Comparison of ENCODE assay signal across 2 cellular contexts in the genomic region with DNA sequence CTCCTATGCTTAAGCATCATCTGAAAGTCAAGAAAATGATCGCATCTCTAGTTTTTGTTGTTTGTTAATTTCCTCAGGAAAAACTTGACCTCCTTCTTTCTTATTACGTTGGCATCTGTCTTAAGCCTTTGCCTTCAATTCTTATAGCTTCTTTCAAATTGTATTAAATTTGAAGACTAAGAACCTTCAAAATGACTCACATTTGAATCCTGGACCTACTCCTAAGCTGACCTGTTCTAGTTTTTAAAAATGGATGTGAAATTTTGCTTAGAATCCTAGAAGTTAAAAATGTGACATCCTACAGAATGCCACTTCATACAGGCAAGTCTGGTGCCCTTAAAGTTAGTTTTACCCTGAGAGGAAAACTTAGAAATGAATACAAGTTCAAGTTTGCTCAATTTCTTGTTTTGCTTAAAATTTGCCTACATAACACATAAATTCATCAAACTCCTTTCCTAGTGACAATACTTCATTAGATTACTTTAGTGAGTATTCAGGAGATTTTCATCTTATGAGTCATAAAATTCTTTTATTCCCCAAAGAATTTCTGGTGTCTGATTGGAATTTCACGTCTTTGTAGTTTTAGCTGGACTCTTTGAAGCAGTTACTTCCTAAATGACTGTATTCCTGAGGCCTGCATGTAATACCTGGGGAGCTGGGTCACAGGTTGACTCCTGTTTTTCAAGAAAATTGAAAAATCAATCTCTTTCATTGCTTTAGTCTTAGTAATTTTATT.
TF ChIP-seq lines count a peak whose summit lies in the region.

No MANE protein-coding gene starts in this region.

TF ChIP-seq in endothelial cell of umbilical vein, 7 proteins besides CTCF, POLR2A, EP300 and RAD21 (continued from another document):
- TF ChIP-seq, protein P1, sequence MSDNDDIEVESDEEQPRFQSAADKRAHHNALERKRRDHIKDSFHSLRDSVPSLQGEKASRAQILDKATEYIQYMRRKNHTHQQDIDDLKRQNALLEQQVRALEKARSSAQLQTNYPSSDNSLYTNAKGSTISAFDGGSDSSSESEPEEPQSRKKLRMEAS (IDR thresholded peaks at IDR 0.05; ENCODE audit: insufficient read depth, insufficient read length): no peak
- TF ChIP-seq POLR2AphosphoS5 (IDR thresholded peaks at IDR 0.05; ENCODE audit: insufficient read depth, low read depth, low read length): peak; percentile 84
- TF ChIP-seq EZH2 (IDR thresholded peaks at IDR 0.05; ENCODE audit: borderline replicate concordance, low read depth, low read length, severe bottlenecking): no peak

TF ChIP-seq in GM23338, 12 proteins besides CTCF, POLR2A, EP300 and RAD21 (continued from another document):
- TF ChIP-seq, protein P2, sequence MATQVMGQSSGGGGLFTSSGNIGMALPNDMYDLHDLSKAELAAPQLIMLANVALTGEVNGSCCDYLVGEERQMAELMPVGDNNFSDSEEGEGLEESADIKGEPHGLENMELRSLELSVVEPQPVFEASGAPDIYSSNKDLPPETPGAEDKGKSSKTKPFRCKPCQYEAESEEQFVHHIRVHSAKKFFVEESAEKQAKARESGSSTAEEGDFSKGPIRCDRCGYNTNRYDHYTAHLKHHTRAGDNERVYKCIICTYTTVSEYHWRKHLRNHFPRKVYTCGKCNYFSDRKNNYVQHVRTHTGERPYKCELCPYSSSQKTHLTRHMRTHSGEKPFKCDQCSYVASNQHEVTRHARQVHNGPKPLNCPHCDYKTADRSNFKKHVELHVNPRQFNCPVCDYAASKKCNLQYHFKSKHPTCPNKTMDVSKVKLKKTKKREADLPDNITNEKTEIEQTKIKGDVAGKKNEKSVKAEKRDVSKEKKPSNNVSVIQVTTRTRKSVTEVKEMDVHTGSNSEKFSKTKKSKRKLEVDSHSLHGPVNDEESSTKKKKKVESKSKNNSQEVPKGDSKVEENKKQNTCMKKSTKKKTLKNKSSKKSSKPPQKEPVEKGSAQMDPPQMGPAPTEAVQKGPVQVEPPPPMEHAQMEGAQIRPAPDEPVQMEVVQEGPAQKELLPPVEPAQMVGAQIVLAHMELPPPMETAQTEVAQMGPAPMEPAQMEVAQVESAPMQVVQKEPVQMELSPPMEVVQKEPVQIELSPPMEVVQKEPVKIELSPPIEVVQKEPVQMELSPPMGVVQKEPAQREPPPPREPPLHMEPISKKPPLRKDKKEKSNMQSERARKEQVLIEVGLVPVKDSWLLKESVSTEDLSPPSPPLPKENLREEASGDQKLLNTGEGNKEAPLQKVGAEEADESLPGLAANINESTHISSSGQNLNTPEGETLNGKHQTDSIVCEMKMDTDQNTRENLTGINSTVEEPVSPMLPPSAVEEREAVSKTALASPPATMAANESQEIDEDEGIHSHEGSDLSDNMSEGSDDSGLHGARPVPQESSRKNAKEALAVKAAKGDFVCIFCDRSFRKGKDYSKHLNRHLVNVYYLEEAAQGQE (IDR thresholded peaks at IDR 0.05; ENCODE audit: unreplicated experiment): no peak
- TF ChIP-seq, protein P3, sequence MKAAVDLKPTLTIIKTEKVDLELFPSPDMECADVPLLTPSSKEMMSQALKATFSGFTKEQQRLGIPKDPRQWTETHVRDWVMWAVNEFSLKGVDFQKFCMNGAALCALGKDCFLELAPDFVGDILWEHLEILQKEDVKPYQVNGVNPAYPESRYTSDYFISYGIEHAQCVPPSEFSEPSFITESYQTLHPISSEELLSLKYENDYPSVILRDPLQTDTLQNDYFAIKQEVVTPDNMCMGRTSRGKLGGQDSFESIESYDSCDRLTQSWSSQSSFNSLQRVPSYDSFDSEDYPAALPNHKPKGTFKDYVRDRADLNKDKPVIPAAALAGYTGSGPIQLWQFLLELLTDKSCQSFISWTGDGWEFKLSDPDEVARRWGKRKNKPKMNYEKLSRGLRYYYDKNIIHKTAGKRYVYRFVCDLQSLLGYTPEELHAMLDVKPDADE (IDR thresholded peaks at IDR 0.05): no peak
- TF ChIP-seq NANOG (IDR thresholded peaks at IDR 0.05; ENCODE audit: borderline replicate concordance) (no peak), JUNB (IDR thresholded peaks at IDR 0.05; ENCODE audit: unreplicated experiment) (no peak), EZH2 (IDR thresholded peaks at IDR 0.05; ENCODE audit: low read depth, unreplicated experiment) (no peak), STAT1 (IDR thresholded peaks at IDR 0.05; ENCODE audit: unreplicated experiment) (no peak)
- TF ChIP-seq, protein P4, sequence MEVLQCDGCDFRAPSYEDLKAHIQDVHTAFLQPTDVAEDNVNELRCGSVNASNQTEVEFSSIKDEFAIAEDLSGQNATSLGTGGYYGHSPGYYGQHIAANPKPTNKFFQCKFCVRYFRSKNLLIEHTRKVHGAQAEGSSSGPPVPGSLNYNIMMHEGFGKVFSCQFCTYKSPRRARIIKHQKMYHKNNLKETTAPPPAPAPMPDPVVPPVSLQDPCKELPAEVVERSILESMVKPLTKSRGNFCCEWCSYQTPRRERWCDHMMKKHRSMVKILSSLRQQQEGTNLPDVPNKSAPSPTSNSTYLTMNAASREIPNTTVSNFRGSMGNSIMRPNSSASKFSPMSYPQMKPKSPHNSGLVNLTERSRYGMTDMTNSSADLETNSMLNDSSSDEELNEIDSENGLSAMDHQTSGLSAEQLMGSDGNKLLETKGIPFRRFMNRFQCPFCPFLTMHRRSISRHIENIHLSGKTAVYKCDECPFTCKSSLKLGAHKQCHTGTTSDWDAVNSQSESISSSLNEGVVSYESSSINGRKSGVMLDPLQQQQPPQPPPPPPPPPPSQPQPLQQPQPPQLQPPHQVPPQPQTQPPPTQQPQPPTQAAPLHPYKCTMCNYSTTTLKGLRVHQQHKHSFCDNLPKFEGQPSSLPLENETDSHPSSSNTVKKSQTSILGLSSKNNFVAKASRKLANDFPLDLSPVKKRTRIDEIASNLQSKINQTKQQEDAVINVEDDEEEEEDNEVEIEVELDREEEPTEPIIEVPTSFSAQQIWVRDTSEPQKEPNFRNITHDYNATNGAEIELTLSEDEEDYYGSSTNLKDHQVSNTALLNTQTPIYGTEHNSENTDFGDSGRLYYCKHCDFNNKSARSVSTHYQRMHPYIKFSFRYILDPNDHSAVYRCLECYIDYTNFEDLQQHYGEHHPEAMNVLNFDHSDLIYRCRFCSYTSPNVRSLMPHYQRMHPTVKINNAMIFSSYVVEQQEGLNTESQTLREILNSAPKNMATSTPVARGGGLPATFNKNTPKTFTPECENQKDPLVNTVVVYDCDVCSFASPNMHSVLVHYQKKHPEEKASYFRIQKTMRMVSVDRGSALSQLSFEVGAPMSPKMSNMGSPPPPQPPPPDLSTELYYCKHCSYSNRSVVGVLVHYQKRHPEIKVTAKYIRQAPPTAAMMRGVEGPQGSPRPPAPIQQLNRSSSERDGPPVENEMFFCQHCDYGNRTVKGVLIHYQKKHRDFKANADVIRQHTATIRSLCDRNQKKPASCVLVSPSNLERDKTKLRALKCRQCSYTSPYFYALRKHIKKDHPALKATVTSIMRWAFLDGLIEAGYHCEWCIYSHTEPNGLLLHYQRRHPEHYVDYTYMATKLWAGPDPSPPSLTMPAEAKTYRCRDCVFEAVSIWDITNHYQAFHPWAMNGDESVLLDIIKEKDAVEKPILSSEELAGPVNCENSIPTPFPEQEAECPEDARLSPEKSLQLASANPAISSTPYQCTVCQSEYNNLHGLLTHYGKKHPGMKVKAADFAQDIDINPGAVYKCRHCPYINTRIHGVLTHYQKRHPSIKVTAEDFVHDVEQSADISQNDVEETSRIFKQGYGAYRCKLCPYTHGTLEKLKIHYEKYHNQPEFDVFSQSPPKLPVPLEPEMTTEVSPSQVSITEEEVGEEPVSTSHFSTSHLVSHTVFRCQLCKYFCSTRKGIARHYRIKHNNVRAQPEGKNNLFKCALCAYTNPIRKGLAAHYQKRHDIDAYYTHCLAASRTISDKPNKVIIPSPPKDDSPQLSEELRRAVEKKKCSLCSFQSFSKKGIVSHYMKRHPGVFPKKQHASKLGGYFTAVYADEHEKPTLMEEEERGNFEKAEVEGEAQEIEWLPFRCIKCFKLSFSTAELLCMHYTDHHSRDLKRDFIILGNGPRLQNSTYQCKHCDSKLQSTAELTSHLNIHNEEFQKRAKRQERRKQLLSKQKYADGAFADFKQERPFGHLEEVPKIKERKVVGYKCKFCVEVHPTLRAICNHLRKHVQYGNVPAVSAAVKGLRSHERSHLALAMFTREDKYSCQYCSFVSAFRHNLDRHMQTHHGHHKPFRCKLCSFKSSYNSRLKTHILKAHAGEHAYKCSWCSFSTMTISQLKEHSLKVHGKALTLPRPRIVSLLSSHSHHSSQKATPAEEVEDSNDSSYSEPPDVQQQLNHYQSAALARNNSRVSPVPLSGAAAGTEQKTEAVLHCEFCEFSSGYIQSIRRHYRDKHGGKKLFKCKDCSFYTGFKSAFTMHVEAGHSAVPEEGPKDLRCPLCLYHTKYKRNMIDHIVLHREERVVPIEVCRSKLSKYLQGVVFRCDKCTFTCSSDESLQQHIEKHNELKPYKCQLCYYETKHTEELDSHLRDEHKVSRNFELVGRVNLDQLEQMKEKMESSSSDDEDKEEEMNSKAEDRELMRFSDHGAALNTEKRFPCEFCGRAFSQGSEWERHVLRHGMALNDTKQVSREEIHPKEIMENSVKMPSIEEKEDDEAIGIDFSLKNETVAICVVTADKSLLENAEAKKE (CRISPR knock-in tag; IDR thresholded peaks at IDR 0.05): no peak
